In genomic region chr1:96845464-96845863, GRCh38 we compare ENCODE assay signal across 8 cellular contexts.
A peak's percentile ranks its signal among the peaks of the same experiment; 100 is the strongest.
DNase-seq lines count a peak whose midpoint lies in the region; FAIRE-seq and TF ChIP-seq lines count a peak whose summit lies in the region.
"Had no signal": no experiment of that assay in that cellular context is flagged by ENCODE, and none has a peak within 500 bp of the region (broad histone marks: within the 10 kb centered on the region; RNA-seq: fewer than 3 reads in every experiment).

No MANE protein-coding gene starts in this region.

- no peak overlapping the region for H3K4me3 Mint-ChIP-seq in activated T-helper 1 cell treated with anti-CD3 and anti-CD28 coated beads, Interleukin-12 subunit alpha, Interleukin-12 subunit beta, Interleukin-2, Interleukin-4 antibody, amounts not matched to agents 30 ng/mL and 10 ng/mL and 1 ng/mL, durations not matched to agents 14 hours and 24 hours and 36 hours

- H2AFZ ChIP-seq in GM23248: no peak overlapping the region
- H2AFZ ChIP-seq in Loucy (ENCODE audit: low read length): 0 out of 2 replicates have a peak overlapping the region, but pooled peaks have one; percentile 13

- no peaks in the 10 kb centered on the region for H3K36me3 ChIP-seq in GM23248 (ENCODE audit: low read depth)
- no peaks in the 10 kb centered on the region for H3K36me3 ChIP-seq in Loucy (ENCODE audit: insufficient read depth, low read length)
- no peaks in the 10 kb centered on the region for H3K36me3 ChIP-seq in kidney (ENCODE audit: control insufficient read depth in 1 of 2, insufficient read depth in 2 of 2, low read length in 2 of 2)
- H3K36me3 ChIP-seq: neutrophil had no signal

- TF ChIP-seq CTCF in GM12874 (IDR thresholded peaks at IDR 0.05; ENCODE audit: insufficient read depth, low read depth, low read length) (peak; percentile 62), Loucy (conservative IDR thresholded peaks at IDR 0.05; ENCODE audit: low read length) (peak; percentile 81), kidney (IDR thresholded peaks at IDR 0.05; ENCODE audit: borderline replicate concordance, extremely low read depth, insufficient read depth) (peak; percentile 47)

- H3K9ac ChIP-seq in GM23248 (no peak overlapping the region), Loucy (ENCODE audit: low read depth, low read length, poor library complexity, severe bottlenecking) (no peak overlapping the region), kidney (ENCODE audit: low read length in 2 of 2) (no peak overlapping the region)

- no peak overlapping the region for H3K27ac Mint-ChIP-seq in activated T-helper 1 cell treated with anti-CD3 and anti-CD28 coated beads, Interleukin-12 subunit alpha, Interleukin-12 subunit beta, Interleukin-2, Interleukin-4 antibody, amounts not matched to agents 30 ng/mL and 10 ng/mL and 1 ng/mL, durations not matched to agents 14 hours and 24 hours and 36 hours

- H4K20me1 ChIP-seq in GM23248 (ENCODE audit: insufficient read depth) (no peaks in the 10 kb centered on the region), Loucy (ENCODE audit: insufficient read depth, low read length, poor library complexity, severe bottlenecking) (no peaks in the 10 kb centered on the region)

- H3K4me2 ChIP-seq in GM23248 (ENCODE audit: unreplicated experiment): no peak overlapping the region
- H3K4me2 ChIP-seq in Loucy (ENCODE audit: low read depth, low read length, poor library complexity, severe bottlenecking): no peak overlapping the region

- peaks cover 5% of the 10 kb centered on the region for H3K27me3 Mint-ChIP-seq in activated T-helper 1 cell treated with anti-CD3 and anti-CD28 coated beads, Interleukin-12 subunit alpha, Interleukin-12 subunit beta, Interleukin-2, Interleukin-4 antibody, amounts not matched to agents 30 ng/mL and 10 ng/mL and 1 ng/mL, durations not matched to agents 14 hours and 24 hours and 36 hours (ENCODE audit: insufficient read depth)

- in situ Hi-C loops in GM23248 (cut with MboI): no loop called here

- H3K4me1 Mint-ChIP-seq in activated T-helper 1 cell treated with anti-CD3 and anti-CD28 coated beads, Interleukin-12 subunit alpha, Interleukin-12 subunit beta, Interleukin-2, Interleukin-4 antibody, amounts not matched to agents 30 ng/mL and 10 ng/mL and 1 ng/mL, durations not matched to agents 14 hours and 24 hours and 36 hours (ENCODE audit: low read depth): no peaks in the 10 kb centered on the region

- H3K9me3 ChIP-seq in GM23248 (ENCODE audit: low read depth): no peaks in the 10 kb centered on the region
- H3K9me3 ChIP-seq in Loucy (ENCODE audit: insufficient read depth, low read depth, low read length): no peaks in the 10 kb centered on the region
- H3K9me3 ChIP-seq in kidney (ENCODE audit: control insufficient read depth in 1 of 2, low read length in 2 of 2): no peaks in the 10 kb centered on the region
- H3K9me3 ChIP-seq: neutrophil had no signal

- H3K9me2 ChIP-seq in GM23248 (ENCODE audit: insufficient read depth): no peaks in the 10 kb centered on the region
- H3K9me2 ChIP-seq in Loucy (replicated peaks; ENCODE audit: low read depth, low read length): no peaks in the 10 kb centered on the region

- H3K9me3 Mint-ChIP-seq in activated T-helper 1 cell treated with anti-CD3 and anti-CD28 coated beads, Interleukin-12 subunit alpha, Interleukin-12 subunit beta, Interleukin-2, Interleukin-4 antibody, amounts not matched to agents 30 ng/mL and 10 ng/mL and 1 ng/mL, durations not matched to agents 14 hours and 24 hours and 36 hours: no peaks in the 10 kb centered on the region

- WGBS in GM23248 (ENCODE audit: low coverage in 1 of 2, low lambda C conversion rate in 2 of 2, missing lambda C conversion rate in 2 of 2), 2 experiments: 90 to 92% methylated on average over 8 of the region's 8 CpGs

- peak; percentile 7 for DNase-seq in GM23248
- DNase-seq in activated T-helper 1 cell treated with anti-CD3 and anti-CD28 coated beads, Interleukin-12 subunit alpha, Interleukin-12 subunit beta, Interleukin-2, Interleukin-4 antibody, amounts not matched to agents 30 ng/mL and 10 ng/mL and 1 ng/mL, durations not matched to agents 14 hours and 24 hours and 36 hours (ENCODE audit: low spot score): peak; percentile 19
- DNase-seq in kidney: no peak
- peak; percentile 48 for DNase-seq in urothelium cell line (ENCODE audit: low spot score)
- DNase-seq in NCI-H187 treated with DMSO at 0.1 percent for 48 hours (lab: John Stamatoyannopoulos, UW): no peak

- H3F3A ChIP-seq in GM23248 (ENCODE audit: insufficient read depth) (no peaks in the 10 kb centered on the region), Loucy (ENCODE audit: low read depth) (no peaks in the 10 kb centered on the region)

- FAIRE-seq in kidney (lab: Jason Lieb, UNC): no peak
- FAIRE-seq in urothelium cell line (lab: Jason Lieb, UNC): no peak

- no peak overlapping the region for H3K4me3 ChIP-seq in GM23248
- H3K4me3 ChIP-seq in Loucy (ENCODE audit: low read length, poor library complexity, severe bottlenecking): no peak overlapping the region
- no peak overlapping the region for H3K4me3 ChIP-seq in kidney (ENCODE audit: low read length in 2 of 2)

- H3K27ac ChIP-seq in GM23248 (no peak overlapping the region), kidney (ENCODE audit: low read depth in 2 of 2, low read length in 2 of 2) (no peak overlapping the region)
- H3K27ac ChIP-seq: neutrophil had no signal

- H3K4me1 ChIP-seq in GM23248 (ENCODE audit: insufficient read depth) (peaks cover 9% of the 10 kb centered on the region), Loucy (ENCODE audit: insufficient read depth, low read length, poor library complexity, severe bottlenecking) (peaks cover 8% of the 10 kb centered on the region), kidney (ENCODE audit: control insufficient read depth in 1 of 2, insufficient read depth in 1 of 2, low read depth in 1 of 2, low read length in 2 of 2) (no peaks in the 10 kb centered on the region)

- H3K27me3 ChIP-seq in GM23248 (replicated peaks; ENCODE audit: insufficient read depth): no peaks in the 10 kb centered on the region
- no peaks in the 10 kb centered on the region for H3K27me3 ChIP-seq in Loucy (ENCODE audit: insufficient read depth, low read length, poor library complexity, severe bottlenecking)
- H3K27me3 ChIP-seq: neutrophil had no signal

- intact Hi-C loops in activated T-helper 1 cell treated with anti-CD3 and anti-CD28 coated beads, Interleukin-12 subunit alpha, Interleukin-12 subunit beta, Interleukin-2, Interleukin-4 antibody, amounts not matched to agents 30 ng/mL and 10 ng/mL and 1 ng/mL, durations not matched to agents 14 hours and 24 hours and 36 hours (cut with micrococcal nuclease): loop anchor here (5.0 to 10.0 kb wide), 2 partner anchors 253 to 761 kb away; no protein-coding TSS in a partner anchor
- intact Hi-C loops in kidney (cut with DNase I): no loop called here

- no peaks in the 10 kb centered on the region for H3K36me3 Mint-ChIP-seq in activated T-helper 1 cell treated with anti-CD3 and anti-CD28 coated beads, Interleukin-12 subunit alpha, Interleukin-12 subunit beta, Interleukin-2, Interleukin-4 antibody, amounts not matched to agents 30 ng/mL and 10 ng/mL and 1 ng/mL, durations not matched to agents 14 hours and 24 hours and 36 hours (ENCODE audit: low read depth)

- H3K79me2 ChIP-seq in GM23248 (ENCODE audit: insufficient read depth): no peaks in the 10 kb centered on the region
- H3K79me2 ChIP-seq in Loucy (ENCODE audit: insufficient read depth, low read length): no peaks in the 10 kb centered on the region

Comparison
In these comparisons a context has a peak if more than half of its experiments do, and no peak if none do; other contexts are left out.
1. DNase-seq: peak in GM23248 (single experiment), activated T-helper 1 cell treated with anti-CD3 and anti-CD28 coated beads, Interleukin-12 subunit alpha, Interleukin-12 subunit beta, Interleukin-2, Interleukin-4 antibody, amounts not matched to agents 30 ng/mL and 10 ng/mL and 1 ng/mL, durations not matched to agents 14 hours and 24 hours and 36 hours (single experiment) and urothelium cell line (single experiment); none in kidney (single experiment) and NCI-H187 treated with DMSO at 0.1 percent for 48 hours (single experiment).
2. Peak in every context shown above with its lines, with median percentiles within 50 percentile points of each other: CTCF ChIP-seq.